In the genomic region with DNA sequence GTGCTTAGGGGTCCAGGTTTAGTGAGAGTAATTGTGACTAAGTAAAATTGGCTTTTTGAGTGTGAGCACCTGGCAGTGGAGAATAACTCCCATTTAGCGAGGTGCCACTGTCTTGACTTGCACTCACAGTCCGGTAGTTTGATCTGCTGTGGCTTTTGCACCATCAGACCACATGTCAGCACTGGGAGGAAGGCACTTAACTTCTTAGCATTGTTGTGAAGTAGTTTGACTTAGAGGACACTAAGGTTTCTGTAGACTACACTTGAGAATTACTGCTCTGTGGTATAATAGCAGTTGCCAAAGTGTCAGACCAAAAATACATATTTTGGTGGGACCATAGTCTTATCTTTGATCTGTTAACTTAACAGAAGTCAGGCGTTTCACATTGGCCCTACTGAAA, we compare ENCODE assay signal across 12 cellular contexts.
DNase-seq lines count a peak whose midpoint lies in the region; ATAC-seq and FAIRE-seq lines count a peak whose summit lies in the region.
"Had no signal": no experiment of that assay in that cellular context is flagged by ENCODE, and none has a peak within 500 bp of the region (broad histone marks: within the 10 kb centered on the region; RNA-seq: fewer than 3 reads in every experiment).

No MANE protein-coding gene starts in this region.

- no peak overlapping the region for H3K4me3 Mint-ChIP-seq in activated T-cell treated with anti-CD3 and anti-CD28 coated beads, Interleukin-2, amount 50 U/mL, for 24 hours
- peak overlapping the region; percentile 53 to 65 (median 57) for H3K4me3 Mint-ChIP-seq in immature natural killer cell
- H3K4me3 Mint-ChIP-seq in stimulated activated effector memory CD8-positive, alpha-beta T cell treated with anti-CD3 and anti-CD28 coated beads, Interleukin-12 subunit alpha, Interleukin-12 subunit beta, amount 100 ng/mL, for 72 hours: no peak overlapping the region
- H3K4me3 Mint-ChIP-seq: CD4-positive, CD25-positive, alpha-beta regulatory T cell had no signal

- H3K27ac Mint-ChIP-seq in activated T-cell treated with anti-CD3 and anti-CD28 coated beads, Interleukin-2, amount 50 U/mL, for 24 hours: peak overlapping the region; percentile 50
- H3K27ac Mint-ChIP-seq in immature natural killer cell: peak overlapping the region in 5 of 6 donors; percentile 36 to 79 (median 75)
- H3K27ac Mint-ChIP-seq in stimulated activated effector memory CD8-positive, alpha-beta T cell treated with anti-CD3 and anti-CD28 coated beads, Interleukin-12 subunit alpha, Interleukin-12 subunit beta, amount 100 ng/mL, for 72 hours: peak overlapping the region; percentile 14

- no peaks in the 10 kb centered on the region for H3K27me3 Mint-ChIP-seq in activated T-cell treated with anti-CD3 and anti-CD28 coated beads, Interleukin-2, amount 50 U/mL, for 24 hours
- peaks cover 0 to 6% (median 4%) of the 10 kb centered on the region in 3 donors for H3K27me3 Mint-ChIP-seq in immature natural killer cell (ENCODE audit: low read depth in 3 of 3)
- H3K27me3 Mint-ChIP-seq: CD4-positive, CD25-positive, alpha-beta regulatory T cell had no signal

- ATAC-seq in stimulated activated effector memory CD8-positive, alpha-beta T cell treated with anti-CD3 and anti-CD28 coated beads, Interleukin-12 subunit alpha, Interleukin-12 subunit beta, amount 100 ng/mL, for 72 hours: no peak
- no peak for ATAC-seq in GM21737 (IDR thresholded peaks at IDR 0.05; ENCODE audit: unreplicated experiment)
- no peak for ATAC-seq in GM21367 (IDR thresholded peaks at IDR 0.05; ENCODE audit: unreplicated experiment)

- DNase-seq in activated T-cell treated with anti-CD3 and anti-CD28 coated beads, Interleukin-2, amount 50 U/mL, for 24 hours: no peak
- no peak for DNase-seq in activated T-cell treated with anti-CD3 and anti-CD28 coated beads, Interleukin-2, amount 50 U/mL, for 1 hour
- DNase-seq in HTR-8/SVneo (ENCODE audit: insufficient read length, low spot score): no peak
- DNase-seq in immature natural killer cell: peak; percentile 61 to 71 (median 70)
- DNase-seq in stimulated activated effector memory CD8-positive, alpha-beta T cell treated with anti-CD3 and anti-CD28 coated beads, Interleukin-12 subunit alpha, Interleukin-12 subunit beta, amount 100 ng/mL, for 72 hours (ENCODE audit: low spot score in 2 of 2): no peak
- DNase-seq: ACHN; CD4-positive, CD25-positive, alpha-beta regulatory T cell; DMS79 had no signal

- peaks cover 4% of the 10 kb centered on the region for H3K4me1 Mint-ChIP-seq in activated T-cell treated with anti-CD3 and anti-CD28 coated beads, Interleukin-2, amount 50 U/mL, for 24 hours (ENCODE audit: low read depth)
- H3K4me1 Mint-ChIP-seq in immature natural killer cell: peaks cover 52 to 69% of the 10 kb centered on the region in 2 donors
- H3K4me1 Mint-ChIP-seq in stimulated activated effector memory CD8-positive, alpha-beta T cell treated with anti-CD3 and anti-CD28 coated beads, Interleukin-12 subunit alpha, Interleukin-12 subunit beta, amount 100 ng/mL, for 72 hours: peaks cover 4% of the 10 kb centered on the region

- FAIRE-seq in HTR-8/SVneo (lab: Jason Lieb, UNC): peak; percentile 57
- FAIRE-seq: GM12891, H1 had no signal

- no peaks in the 10 kb centered on the region for H3K9me3 Mint-ChIP-seq in activated T-cell treated with anti-CD3 and anti-CD28 coated beads, Interleukin-2, amount 50 U/mL, for 24 hours
- H3K9me3 Mint-ChIP-seq in immature natural killer cell: no peaks in the 10 kb centered on the region
- H3K9me3 Mint-ChIP-seq in stimulated activated effector memory CD8-positive, alpha-beta T cell treated with anti-CD3 and anti-CD28 coated beads, Interleukin-12 subunit alpha, Interleukin-12 subunit beta, amount 100 ng/mL, for 72 hours: no peaks in the 10 kb centered on the region
- H3K9me3 Mint-ChIP-seq: CD4-positive, CD25-positive, alpha-beta regulatory T cell had no signal

- H3K36me3 Mint-ChIP-seq in activated T-cell treated with anti-CD3 and anti-CD28 coated beads, Interleukin-2, amount 50 U/mL, for 24 hours (ENCODE audit: low read depth): peaks cover 85% of the 10 kb centered on the region
- peaks cover 10 to 44% (median 30%) of the 10 kb centered on the region in 3 donors for H3K36me3 Mint-ChIP-seq in immature natural killer cell
- H3K36me3 Mint-ChIP-seq in stimulated activated effector memory CD8-positive, alpha-beta T cell treated with anti-CD3 and anti-CD28 coated beads, Interleukin-12 subunit alpha, Interleukin-12 subunit beta, amount 100 ng/mL, for 72 hours: peaks cover 31% of the 10 kb centered on the region

Comparison
In these comparisons a context has a peak if more than half of its experiments do, and no peak if none do; other contexts are left out.
1. DNase-seq: peak in immature natural killer cell (3 of 3); none in activated T-cell treated with anti-CD3 and anti-CD28 coated beads, Interleukin-2, amount 50 U/mL, for 24 hours (single experiment), activated T-cell treated with anti-CD3 and anti-CD28 coated beads, Interleukin-2, amount 50 U/mL, for 1 hour (single experiment), HTR-8/SVneo (single experiment) and stimulated activated effector memory CD8-positive, alpha-beta T cell treated with anti-CD3 and anti-CD28 coated beads, Interleukin-12 subunit alpha, Interleukin-12 subunit beta, amount 100 ng/mL, for 72 hours (0 of 2).
2. H3K27ac Mint-ChIP-seq: peak in every context shown above with its lines; median percentile 75 in immature natural killer cell; 50 in activated T-cell treated with anti-CD3 and anti-CD28 coated beads, Interleukin-2, amount 50 U/mL, for 24 hours; 14 in stimulated activated effector memory CD8-positive, alpha-beta T cell treated with anti-CD3 and anti-CD28 coated beads, Interleukin-12 subunit alpha, Interleukin-12 subunit beta, amount 100 ng/mL, for 72 hours.
3. H3K4me3 Mint-ChIP-seq: peak in immature natural killer cell (5 of 5); none in activated T-cell treated with anti-CD3 and anti-CD28 coated beads, Interleukin-2, amount 50 U/mL, for 24 hours (single experiment) and stimulated activated effector memory CD8-positive, alpha-beta T cell treated with anti-CD3 and anti-CD28 coated beads, Interleukin-12 subunit alpha, Interleukin-12 subunit beta, amount 100 ng/mL, for 72 hours (single experiment).